8 cellular contexts compared by ENCODE assay signal in the genomic region with DNA sequence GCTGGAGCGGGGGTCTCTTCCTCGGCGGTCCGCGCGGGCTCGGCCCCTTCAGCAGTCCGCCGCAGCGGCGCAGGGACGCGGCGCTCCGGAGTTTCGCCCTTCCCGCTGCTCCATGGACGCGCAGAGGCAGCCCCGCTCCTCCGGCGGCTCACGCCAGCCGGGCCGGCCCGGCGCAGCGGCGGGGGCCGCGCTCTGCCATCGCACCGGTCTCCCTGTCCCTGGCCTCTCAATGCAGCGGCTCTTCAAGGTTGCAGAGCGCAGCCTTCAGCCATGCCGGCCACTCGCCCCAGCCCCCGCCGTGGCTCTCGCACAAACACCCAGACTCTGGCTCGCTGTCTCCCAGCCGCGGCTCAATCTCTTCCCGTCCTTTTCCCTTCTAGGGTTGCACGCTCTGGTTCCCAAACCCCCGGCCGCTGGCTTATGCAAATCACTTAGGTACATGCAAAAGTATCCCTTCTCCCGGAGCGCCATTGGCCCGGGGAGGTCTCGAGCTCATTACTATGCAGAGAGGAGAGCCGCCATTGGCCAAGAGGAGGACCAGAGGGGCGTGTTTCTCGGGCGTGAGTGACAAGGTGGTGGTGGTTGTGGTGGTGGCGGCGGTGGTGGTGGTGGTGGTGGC. TPM values are rescaled to one million over a fixed set of nuclear protein-coding genes. Genes with fewer than 3 reads are reported as not detected.
DNase-seq lines count a peak whose midpoint lies in the region; ATAC-seq, FAIRE-seq and TF ChIP-seq lines count a peak whose summit lies in the region.

A gene with protein sequence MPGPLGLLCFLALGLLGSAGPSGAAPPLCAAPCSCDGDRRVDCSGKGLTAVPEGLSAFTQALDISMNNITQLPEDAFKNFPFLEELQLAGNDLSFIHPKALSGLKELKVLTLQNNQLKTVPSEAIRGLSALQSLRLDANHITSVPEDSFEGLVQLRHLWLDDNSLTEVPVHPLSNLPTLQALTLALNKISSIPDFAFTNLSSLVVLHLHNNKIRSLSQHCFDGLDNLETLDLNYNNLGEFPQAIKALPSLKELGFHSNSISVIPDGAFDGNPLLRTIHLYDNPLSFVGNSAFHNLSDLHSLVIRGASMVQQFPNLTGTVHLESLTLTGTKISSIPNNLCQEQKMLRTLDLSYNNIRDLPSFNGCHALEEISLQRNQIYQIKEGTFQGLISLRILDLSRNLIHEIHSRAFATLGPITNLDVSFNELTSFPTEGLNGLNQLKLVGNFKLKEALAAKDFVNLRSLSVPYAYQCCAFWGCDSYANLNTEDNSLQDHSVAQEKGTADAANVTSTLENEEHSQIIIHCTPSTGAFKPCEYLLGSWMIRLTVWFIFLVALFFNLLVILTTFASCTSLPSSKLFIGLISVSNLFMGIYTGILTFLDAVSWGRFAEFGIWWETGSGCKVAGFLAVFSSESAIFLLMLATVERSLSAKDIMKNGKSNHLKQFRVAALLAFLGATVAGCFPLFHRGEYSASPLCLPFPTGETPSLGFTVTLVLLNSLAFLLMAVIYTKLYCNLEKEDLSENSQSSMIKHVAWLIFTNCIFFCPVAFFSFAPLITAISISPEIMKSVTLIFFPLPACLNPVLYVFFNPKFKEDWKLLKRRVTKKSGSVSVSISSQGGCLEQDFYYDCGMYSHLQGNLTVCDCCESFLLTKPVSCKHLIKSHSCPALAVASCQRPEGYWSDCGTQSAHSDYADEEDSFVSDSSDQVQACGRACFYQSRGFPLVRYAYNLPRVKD (minus strand): TSS at position 393 of the 619 bp plus-strand sequence. CDS start 488 bp downstream, outside the sequence.

- TF ChIP-seq POLR2A in HepG2 (IDR thresholded peaks at IDR 0.05; ENCODE audit: insufficient read depth in 1 of 2, low read depth in 2 of 2, low read length in 2 of 2) = peak; percentile 91 to 95

- H3K9ac ChIP-seq in HepG2 (ENCODE audit: insufficient read depth, low read depth, low read length) = peak within 1 kb of the TSS; percentile 90

- H3K4me2 ChIP-seq in HepG2 (ENCODE audit: low read depth, low read length) = peak within 1 kb of the TSS; percentile 86

- FAIRE-seq in HepG2 (lab: Jason Lieb, UNC) = peak; percentile 53

- H3K79me2 ChIP-seq in HepG2 (ENCODE audit: insufficient read depth, low read length) = peaks cover 61% of the 10 kb centered on the region

- TF ChIP-seq EP300 in HepG2 (IDR thresholded peaks at IDR 0.05; ENCODE audit: low read depth in 2 of 2, low read length in 2 of 2) = no peak
- TF ChIP-seq EP300 in HepG2 (CRISPR knock-in tag; IDR thresholded peaks at IDR 0.05; ENCODE audit: borderline replicate concordance) = no peak

- no peaks in the 10 kb centered on the region for H3K36me3 ChIP-seq in HepG2 (replicated peaks in 1 of 2; ENCODE audit: control insufficient read depth in 1 of 2, insufficient read depth in 2 of 2, low read length in 2 of 2)

- in situ Hi-C loops in HepG2 (cut with HindIII; ENCODE audit: extremely low pct_ligation_motif_present, low pct_unique_long_range_greater_than_20kb) = loop anchor here (5.0 kb wide), 1 partner anchor 100 kb away; no protein-coding TSS in a partner anchor

- H3K4me1 ChIP-seq in HepG2 (ENCODE audit: insufficient read depth, low read length) = peaks cover 52% of the 10 kb centered on the region

- BruUV-seq in HepG2 (replicated peaks; lab: Mats Ljungman, UMichigan) = TSS peak; percentile 38

- under 1% methylated on average over 29 of the region's 57 CpGs for WGBS in HepG2 (ENCODE audit: low lambda C conversion rate)

- H2AFZ ChIP-seq in HepG2 (ENCODE audit: low read length) = peak within 1 kb of the TSS; percentile 45

- CTCF ChIA-PET in HepG2 (lab: Yijun Ruan, JAX; ENCODE audit: low intra/inter-chr PET ratio, low total read pairs) = no interaction called here

- ATAC-seq in GM19324 (IDR thresholded peaks at IDR 0.05; ENCODE audit: low FRiP score, unreplicated experiment) = peak; percentile 76
- ATAC-seq in HG03457 (IDR thresholded peaks at IDR 0.05; ENCODE audit: unreplicated experiment) = peak; percentile 72
- peak; percentile 93 for ATAC-seq in HepG2

- TF ChIP-seq CTCF in AG09319 (IDR thresholded peaks at IDR 0.05; ENCODE audit: low read depth, low read length) (no peak), HepG2 (CRISPR knock-in tag; IDR thresholded peaks at IDR 0.05) (no peak)

- H4K20me1 ChIP-seq in HepG2 (ENCODE audit: insufficient read depth, low read length) = peaks cover 5% of the 10 kb centered on the region; the same call in 1 of the 2 replicates

- DNase-seq in AG09319 (ENCODE audit: extremely low read depth, low read depth) (peak; percentile 71), NCI-H69 (lab: John Stamatoyannopoulos, UW) (peak; percentile 100), dermis microvascular lymphatic vessel endothelial cell (ENCODE audit: low read depth in 2 of 2) (peak; percentile 82 to 96), HepG2 (ENCODE audit: low spot score) (peak; percentile 97)
- DNase-seq in activated CD4-positive, alpha-beta T cell treated with anti-CD3 and anti-CD28 coated beads, Interleukin-2, amount 50 U/mL, for 48 hours = peak; percentile 74 to 75
- peak; percentile 56 for DNase-seq in stimulated activated CD4-positive, alpha-beta T cell treated with anti-CD3 and anti-CD28 coated beads, Interleukin-2, amount 100 ng/mL, for 4 hours (ENCODE audit: low read depth)

- TF ChIP-seq RAD21 in HepG2 (CRISPR knock-in tag; IDR thresholded peaks at IDR 0.05) = peak; percentile 35; the same call in 1 of the 2 replicates

- peak within 1 kb of the TSS; percentile 90 for H3K27ac ChIP-seq in HepG2 (ENCODE audit: extremely low read length, insufficient read depth, low read length)

- POLR2A ChIA-PET in HepG2 (lab: Yijun Ruan, JAX) = interaction anchor here (0.6 to 2.5 kb wide), 29 partner anchors 9 to 289 kb away, joined by 3 to 40 read pairs (median 4); a partner anchor contains a TSS

- intact Hi-C loops in HepG2 (cut with micrococcal nuclease; ENCODE audit: unreplicated experiment) = loop anchor here (2.0 to 5.0 kb wide), 2 partner anchors 98 to 175 kb away; no protein-coding TSS in a partner anchor

- H3K27me3 ChIP-seq in HepG2 (ENCODE audit: control insufficient read depth in 1 of 2, insufficient read depth in 2 of 2, low read length in 2 of 2) = no peaks in the 10 kb centered on the region; a peak in 1 of 5 replicates

- no peaks in the 10 kb centered on the region for H3K9me3 ChIP-seq in HepG2 (ENCODE audit: low read length)

- H3K4me3 ChIP-seq in HepG2 (replicated peaks in 1 of 3; ENCODE audit: insufficient read depth in 1 of 3, low read depth in 2 of 3, low read length in 3 of 3) = peak within 1 kb of the TSS; percentile 64 to 92 (median 85)

TF ChIP-seq in HepG2, 621 proteins besides CTCF, POLR2A, EP300 and RAD21 (continues in another document):
- no peak for TF ChIP-seq SRF (IDR thresholded peaks at IDR 0.05; ENCODE audit: low read depth, low read length)
- TF ChIP-seq MEIS2 (CRISPR knock-in tag; IDR thresholded peaks at IDR 0.05) = 0 out of 2 replicates have a peak, but pooled peaks have one; percentile 39
- TF ChIP-seq HDAC6 (IDR thresholded peaks at IDR 0.05; ENCODE audit: low read depth, low read length) = no peak
- no peak; the same call in 1 of the 2 replicates for TF ChIP-seq GFI1 (CRISPR knock-in tag; IDR thresholded peaks at IDR 0.05; ENCODE audit: borderline replicate concordance)
- TF ChIP-seq, protein P1, sequence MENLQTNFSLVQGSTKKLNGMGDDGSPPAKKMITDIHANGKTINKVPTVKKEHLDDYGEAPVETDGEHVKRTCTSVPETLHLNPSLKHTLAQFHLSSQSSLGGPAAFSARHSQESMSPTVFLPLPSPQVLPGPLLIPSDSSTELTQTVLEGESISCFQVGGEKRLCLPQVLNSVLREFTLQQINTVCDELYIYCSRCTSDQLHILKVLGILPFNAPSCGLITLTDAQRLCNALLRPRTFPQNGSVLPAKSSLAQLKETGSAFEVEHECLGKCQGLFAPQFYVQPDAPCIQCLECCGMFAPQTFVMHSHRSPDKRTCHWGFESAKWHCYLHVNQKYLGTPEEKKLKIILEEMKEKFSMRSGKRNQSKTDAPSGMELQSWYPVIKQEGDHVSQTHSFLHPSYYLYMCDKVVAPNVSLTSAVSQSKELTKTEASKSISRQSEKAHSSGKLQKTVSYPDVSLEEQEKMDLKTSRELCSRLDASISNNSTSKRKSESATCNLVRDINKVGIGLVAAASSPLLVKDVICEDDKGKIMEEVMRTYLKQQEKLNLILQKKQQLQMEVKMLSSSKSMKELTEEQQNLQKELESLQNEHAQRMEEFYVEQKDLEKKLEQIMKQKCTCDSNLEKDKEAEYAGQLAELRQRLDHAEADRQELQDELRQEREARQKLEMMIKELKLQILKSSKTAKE (CRISPR knock-in tag; IDR thresholded peaks at IDR 0.05; ENCODE audit: borderline replicate concordance) = no peak
- TF ChIP-seq SMAD9 (CRISPR knock-in tag; IDR thresholded peaks at IDR 0.05) = no peak
- peak; percentile 41; the same call in 1 of the 2 replicates for TF ChIP-seq CBX5 (CRISPR knock-in tag; IDR thresholded peaks at IDR 0.05; ENCODE audit: borderline replicate concordance)
- no peak for TF ChIP-seq ZNF747 (CRISPR knock-in tag; IDR thresholded peaks at IDR 0.05; ENCODE audit: borderline replicate concordance)

RNA-seq across cellular contexts. Expression of the gene that starts here (rescaled TPM):
- total RNA-seq in dermis microvascular lymphatic vessel endothelial cell = 1.2 and 2.7 TPM in 2 replicates
- 51.4 and 68.7 TPM in 2 replicates for total RNA-seq in HepG2 (2016; rRNA removed; fragmentation: Illumina TruSeq; extraction: Trizol)
- total RNA-seq in HepG2 (2016; cell fraction: cytosol; rRNA removed; fragmentation: Illumina TruSeq; extraction: Trizol; ENCODE audit: low read depth) = 8.1 and 10.5 TPM in 2 replicates
- 51.6 and 65.3 TPM in 2 replicates for total RNA-seq in HepG2 (2016; cell fraction: insoluble cytoplasmic fraction; rRNA removed; fragmentation: Illumina TruSeq; extraction: Trizol)
- 23.6 and 26.4 TPM in 2 replicates for total RNA-seq in HepG2 (2016; cell fraction: membrane; rRNA removed; fragmentation: Illumina TruSeq; extraction: Trizol)
- total RNA-seq in HepG2 (2016; cell fraction: nucleus; rRNA removed; fragmentation: Illumina TruSeq; extraction: Trizol) = 111 and 112 TPM in 2 replicates
- 42.1 and 43.8 TPM in 2 replicates for polyA plus RNA-seq in HepG2 (2011; rRNA removed)
- 21.7 and 35.6 TPM in 2 replicates for polyA plus RNA-seq in HepG2 (2011; cell fraction: cytosol; rRNA removed)
- polyA plus RNA-seq in HepG2 (2011; cell fraction: nucleus; rRNA removed) = 35.4 and 41.4 TPM in 2 replicates
- polyA plus RNA-seq in HepG2 (2012) = 45.1 and 63.2 TPM in 2 replicates
- 1.6 TPM in 2 replicates for polyA plus RNA-seq in HepG2 (2016; cell fraction: cytosol; fragmentation: Illumina TruSeq; extraction: Trizol; ENCODE audit: low read depth)
- 39.9 and 43.3 TPM in 2 replicates for polyA plus RNA-seq in HepG2 (2016; cell fraction: insoluble cytoplasmic fraction; fragmentation: Illumina TruSeq; extraction: Trizol; ENCODE audit: low read depth)
- 7.6 and 7.9 TPM in 2 replicates for polyA plus RNA-seq in HepG2 (2016; cell fraction: membrane; fragmentation: Illumina TruSeq; extraction: Trizol; ENCODE audit: low read depth)
- 106 and 117 TPM in 2 replicates for polyA plus RNA-seq in HepG2 (2016; cell fraction: nucleus; fragmentation: Illumina TruSeq; extraction: Trizol; ENCODE audit: insufficient read depth, low read depth)
- 187 and 243 TPM in 2 replicates for polyA minus RNA-seq in HepG2 (2011; rRNA and poly(A)+ RNA removed; ENCODE audit: low replicate concordance)
- polyA minus RNA-seq in HepG2 (2011; cell fraction: cytosol; rRNA and poly(A)+ RNA removed) = 60.2 and 70.2 TPM in 2 replicates
- polyA minus RNA-seq in HepG2 (2011; cell fraction: nucleus; rRNA and poly(A)+ RNA removed) = 201 and 210 TPM in 2 replicates

Comparison
In these comparisons a context has a peak if more than half of its experiments do, and no peak if none do; other contexts are left out.
1. Peak in every context shown above with its lines: DNase-seq, ATAC-seq, H3K4me3 ChIP-seq and H3K27ac ChIP-seq.